29 cellular contexts compared by ENCODE assay signal in genomic region chr17:28449861-28450260, GRCh38. TPM values are rescaled to one million over a fixed set of nuclear protein-coding genes. Genes with fewer than 3 reads are reported as not detected.
DNase-seq lines count a peak whose midpoint lies in the region; ATAC-seq, FAIRE-seq and TF ChIP-seq lines count a peak whose summit lies in the region.
"Had no signal": no experiment of that assay in that cellular context is flagged by ENCODE, and none has a peak within 500 bp of the region (broad histone marks: within the 10 kb centered on the region; RNA-seq: fewer than 3 reads in every experiment).

No MANE protein-coding gene starts in this region.

- H3K9me3 ChIP-seq in HepG2 (ENCODE audit: low read length): no peaks in the 10 kb centered on the region
- H3K9me3 ChIP-seq in right lobe of liver: no peaks in the 10 kb centered on the region
- H3K9me3 ChIP-seq in K562 (replicated peaks; ENCODE audit: control insufficient read depth, insufficient read depth, low read depth, low read length): no peaks in the 10 kb centered on the region
- H3K9me3 ChIP-seq: BE2C had no signal

- H3K4me2 ChIP-seq in HepG2 (ENCODE audit: low read depth, low read length) (no peak overlapping the region), K562 (ENCODE audit: insufficient read depth, low read length) (no peak overlapping the region)
- H3K4me2 ChIP-seq: BLaER1 had no signal

- H2AFZ ChIP-seq in HepG2 (ENCODE audit: low read length) (no peak overlapping the region), K562 (ENCODE audit: low read depth, low read length) (no peak overlapping the region)

- ATAC-seq in HepG2: no peak
- no peak for ATAC-seq in right lobe of liver
- ATAC-seq in K562: no peak
- ATAC-seq: GM12878 had no signal

- H3K4me1 ChIP-seq in HepG2 (ENCODE audit: insufficient read depth, low read length) (no peaks in the 10 kb centered on the region), right lobe of liver (no peaks in the 10 kb centered on the region), K562 (replicated peaks in 1 of 2; ENCODE audit: control insufficient read depth in 2 of 2, insufficient read depth in 2 of 2, low read length in 2 of 2) (no peaks in the 10 kb centered on the region)
- H3K4me1 ChIP-seq: BE2C, BLaER1 had no signal

- TF ChIP-seq POLR2A in HepG2 (IDR thresholded peaks at IDR 0.05; ENCODE audit: insufficient read depth in 1 of 2, low read depth in 2 of 2, low read length in 2 of 2) (no peak), right lobe of liver (IDR thresholded peaks at IDR 0.05) (no peak), K562 (conservative IDR thresholded peaks at IDR 0.05) (no peak)

- POLR2A ChIA-PET in HepG2 (lab: Yijun Ruan, JAX): no interaction called here
- POLR2A ChIA-PET in K562 (lab: Yijun Ruan, JAX): interaction anchor here (0.6 to 0.7 kb wide), 2 partner anchors 12 to 332 kb away, joined by 3 read pairs; no protein-coding TSS in a partner anchor

- WGBS in HepG2 (ENCODE audit: low lambda C conversion rate): 26% methylated on average over 1 of the region's 1 CpG
- WGBS in right lobe of liver (ENCODE audit: insufficient coverage, low coverage, low lambda C conversion rate, missing lambda C conversion rate): 80% methylated on average over 1 of the region's 1 CpG
- 0% methylated on average over 1 of the region's 1 CpG for WGBS in K562 (ENCODE audit: insufficient coverage, low coverage, missing lambda C conversion rate)

- CTCF ChIA-PET in HepG2 (lab: Yijun Ruan, JAX; ENCODE audit: low intra/inter-chr PET ratio, low total read pairs): no interaction called here
- CTCF ChIA-PET in K562 (lab: Yijun Ruan, JAX; ENCODE audit: low intra/inter-chr PET ratio): no interaction called here

- H3K27me3 ChIP-seq in HepG2 (ENCODE audit: control insufficient read depth in 1 of 2, insufficient read depth in 2 of 2, low read length in 2 of 2) (no peaks in the 10 kb centered on the region; a peak in 1 of 5 replicates), right lobe of liver (no peaks in the 10 kb centered on the region), K562 (ENCODE audit: control insufficient read depth in 2 of 2, insufficient read depth in 2 of 2, low read length in 2 of 2) (peaks cover 9 to 10% of the 10 kb centered on the region in 2 experiments; a peak in 4 of 5 replicates)
- H3K27me3 ChIP-seq: BE2C, BLaER1 had no signal

- DNase-seq in HepG2 (ENCODE audit: low spot score) (no peak), right lobe of liver (no peak), K562 (ENCODE audit: extremely low read depth in 1 of 4, low spot score in 3 of 4) (no peak), foreskin melanocyte (no peak)
- DNase-seq: ACHN; BE2C; C1 segment of cervical spinal cord; CD4-positive, alpha-beta memory T cell; CD4-positive, CD25-positive, alpha-beta regulatory T cell; CD8-positive, alpha-beta memory T cell; COR-L47; DMS 273 treated with DMSO at 0.1 percent for 48 hours; DMS153; DMS53; DMS79; DND-41; EL; GDM1 had no signal

- no peak for TF ChIP-seq EP300 in HepG2 (IDR thresholded peaks at IDR 0.05; ENCODE audit: low read depth in 2 of 2, low read length in 2 of 2)
- no peak for TF ChIP-seq EP300 in HepG2 (CRISPR knock-in tag; IDR thresholded peaks at IDR 0.05; ENCODE audit: borderline replicate concordance)
- TF ChIP-seq EP300 in K562 (IDR thresholded peaks at IDR 0.05; ENCODE audit: low read length): no peak

- in situ Hi-C loops in HepG2 (cut with HindIII; ENCODE audit: extremely low pct_ligation_motif_present, low pct_unique_long_range_greater_than_20kb): no loop called here
- in situ Hi-C loops in K562 (cut with MboI): no loop called here

- no peaks in the 10 kb centered on the region for H3K9me1 ChIP-seq in K562 (ENCODE audit: control insufficient read depth, insufficient read depth, low read length)

- no peak overlapping the region for H3K27ac ChIP-seq in HepG2 (ENCODE audit: extremely low read length, insufficient read depth, low read length)
- no peak overlapping the region for H3K27ac ChIP-seq in right lobe of liver
- no peak overlapping the region for H3K27ac ChIP-seq in K562 (ENCODE audit: extremely low read depth, low read depth, low read length)
- H3K27ac ChIP-seq: 22Rv1, BLaER1 had no signal

- no peak for FAIRE-seq in HepG2 (lab: Jason Lieb, UNC)
- no peak for FAIRE-seq in K562 (lab: Jason Lieb, UNC)
- FAIRE-seq: GM12878, GM12892, GM18507 had no signal

- H3K4me3 ChIP-seq in HepG2 (replicated peaks in 1 of 3; ENCODE audit: insufficient read depth in 1 of 3, low read depth in 2 of 3, low read length in 3 of 3): no peak overlapping the region
- no peak overlapping the region for H3K4me3 ChIP-seq in right lobe of liver
- no peak overlapping the region for H3K4me3 ChIP-seq in K562
- H3K4me3 ChIP-seq: BLaER1, GM12878 had no signal

- H3K9ac ChIP-seq in HepG2 (ENCODE audit: insufficient read depth, low read depth, low read length) (no peak overlapping the region), K562 (ENCODE audit: insufficient read depth in 1 of 2, low read depth in 2 of 2, low read length in 2 of 2) (no peak overlapping the region)
- H3K9ac ChIP-seq: BLaER1 had no signal

- H3K79me2 ChIP-seq in HepG2 (ENCODE audit: insufficient read depth, low read length): no peaks in the 10 kb centered on the region
- no peaks in the 10 kb centered on the region for H3K79me2 ChIP-seq in K562 (ENCODE audit: control insufficient read depth, insufficient read depth, low read length)

- no peaks in the 10 kb centered on the region for H3K36me3 ChIP-seq in HepG2 (replicated peaks in 1 of 2; ENCODE audit: control insufficient read depth in 1 of 2, insufficient read depth in 2 of 2, low read length in 2 of 2)
- H3K36me3 ChIP-seq in right lobe of liver: no peaks in the 10 kb centered on the region
- H3K36me3 ChIP-seq in K562 (ENCODE audit: control insufficient read depth, insufficient read depth, low read length): no peaks in the 10 kb centered on the region
- H3K36me3 ChIP-seq: BE2C, BLaER1 had no signal

- TF ChIP-seq CTCF in HepG2 (CRISPR knock-in tag; IDR thresholded peaks at IDR 0.05) (no peak), right lobe of liver (IDR thresholded peaks at IDR 0.05) (no peak), K562 (IDR thresholded peaks at IDR 0.05 in 2 of 3, conservative IDR thresholded peaks at IDR 0.05 in 1 of 3; ENCODE audit: insufficient read depth in 2 of 3, low read depth in 1 of 3, low read length in 3 of 3) (no peak)

- BruUV-seq in HepG2 (replicated peaks; lab: Mats Ljungman, UMichigan) (no TSS peak), K562 (replicated peaks; lab: Mats Ljungman, UMichigan) (no TSS peak)

- intact Hi-C loops in HepG2 (cut with micrococcal nuclease; ENCODE audit: unreplicated experiment): no loop called here
- intact Hi-C loops in right lobe of liver (cut with DNase I): no loop called here
- intact Hi-C loops in K562 (cut with micrococcal nuclease): no loop called here

- no peaks in the 10 kb centered on the region for H4K20me1 ChIP-seq in HepG2 (ENCODE audit: insufficient read depth, low read length)
- no peaks in the 10 kb centered on the region for H4K20me1 ChIP-seq in K562 (replicated peaks; ENCODE audit: control insufficient read depth, insufficient read depth, low read length)
- H4K20me1 ChIP-seq: BLaER1 had no signal

- no peak for TF ChIP-seq RAD21 in HepG2 (CRISPR knock-in tag; IDR thresholded peaks at IDR 0.05)
- TF ChIP-seq RAD21 in K562 (CRISPR knock-in tag; conservative IDR thresholded peaks at IDR 0.05 in 1 of 2, IDR thresholded peaks at IDR 0.05 in 1 of 2): no peak

RNA-seq across cellular contexts. Expression of gene SLC13A2, which starts 23.6 kb away (rescaled TPM):
- not detected in 2 replicates for total RNA-seq in HepG2 (2016; rRNA removed; fragmentation: Illumina TruSeq; extraction: Trizol)
- total RNA-seq in HepG2 (2016; cell fraction: cytosol; rRNA removed; fragmentation: Illumina TruSeq; extraction: Trizol; ENCODE audit: low read depth): not detected in 2 replicates
- total RNA-seq in HepG2 (2016; cell fraction: insoluble cytoplasmic fraction; rRNA removed; fragmentation: Illumina TruSeq; extraction: Trizol): not detected in 2 replicates
- not detected in 2 replicates for total RNA-seq in HepG2 (2016; cell fraction: membrane; rRNA removed; fragmentation: Illumina TruSeq; extraction: Trizol)
- not detected in 2 replicates for total RNA-seq in HepG2 (2016; cell fraction: nucleus; rRNA removed; fragmentation: Illumina TruSeq; extraction: Trizol)
- polyA plus RNA-seq in HepG2 (2011; rRNA removed): 0.07 TPM in 1 of 2 replicates, not detected in the other
- not detected in 2 replicates for polyA plus RNA-seq in HepG2 (2011; cell fraction: cytosol; rRNA removed)
- not detected in 2 replicates for polyA plus RNA-seq in HepG2 (2011; cell fraction: nucleus; rRNA removed)
- polyA plus RNA-seq in HepG2 (2012): not detected in 2 replicates
- polyA plus RNA-seq in HepG2 (2016; cell fraction: cytosol; fragmentation: Illumina TruSeq; extraction: Trizol; ENCODE audit: low read depth): not detected in 2 replicates
- polyA plus RNA-seq in HepG2 (2016; cell fraction: insoluble cytoplasmic fraction; fragmentation: Illumina TruSeq; extraction: Trizol; ENCODE audit: low read depth): not detected in 2 replicates
- not detected in 2 replicates for polyA plus RNA-seq in HepG2 (2016; cell fraction: membrane; fragmentation: Illumina TruSeq; extraction: Trizol; ENCODE audit: low read depth)
- not detected in 2 replicates for polyA plus RNA-seq in HepG2 (2016; cell fraction: nucleus; fragmentation: Illumina TruSeq; extraction: Trizol; ENCODE audit: insufficient read depth, low read depth)
- not detected in 2 replicates for polyA minus RNA-seq in HepG2 (2011; rRNA and poly(A)+ RNA removed; ENCODE audit: low replicate concordance)
- not detected in 2 replicates for polyA minus RNA-seq in HepG2 (2011; cell fraction: cytosol; rRNA and poly(A)+ RNA removed)
- polyA minus RNA-seq in HepG2 (2011; cell fraction: nucleus; rRNA and poly(A)+ RNA removed): not detected in 2 replicates
- under 1 TPM; 0.09 to 0.49 (median 0.24) TPM for total RNA-seq in right lobe of liver
- not detected in 2 replicates for total RNA-seq in K562 (2011; cell fraction: chromatin; rRNA removed; ENCODE audit: low replicate concordance)
- total RNA-seq in K562 (2011; cell fraction: nucleolus; rRNA removed): not detected in 2 replicates
- not detected in 2 replicates for total RNA-seq in K562 (2011; cell fraction: nucleoplasm; rRNA removed)
- total RNA-seq in K562 (2014; rRNA removed): not detected in 2 replicates
- not detected in 2 replicates for total RNA-seq in K562 (2014; rRNA removed; fragmentation: Illumina TruSeq; extraction: Trizol)
- not detected in 2 replicates for total RNA-seq in K562 (2015; rRNA removed; fragmentation: Illumina TruSeq; extraction: Trizol)
- total RNA-seq in K562 (2021): 0.13 TPM in 1 of 2 replicates, not detected in the other
- not detected in 2 replicates for polyA plus RNA-seq in K562 (2011; rRNA removed)
- not detected in 2 replicates for polyA plus RNA-seq in K562 (2011; cell fraction: cytosol; rRNA removed)
- polyA plus RNA-seq in K562 (2011; cell fraction: nucleus; rRNA removed): not detected in 2 replicates
- polyA plus RNA-seq in K562 (2012): not detected in 2 replicates
- not detected in 2 replicates for polyA plus RNA-seq in K562 (2014; fragmentation: Illumina TruSeq; extraction: Trizol)
- polyA plus RNA-seq in K562 (2014; fragmentation: Nextera tagmentation; extraction: Ambion mirVana): not detected
- polyA plus RNA-seq in K562 (2014; rRNA removed): not detected in 2 replicates
- polyA minus RNA-seq in K562 (2011; rRNA and poly(A)+ RNA removed): not detected in 2 replicates
- not detected in 2 replicates for polyA minus RNA-seq in K562 (2011; cell fraction: cytosol; rRNA and poly(A)+ RNA removed)
- not detected in 2 replicates for polyA minus RNA-seq in K562 (2011; cell fraction: nucleus; rRNA and poly(A)+ RNA removed)
- total RNA-seq: A172; A673; CD4-positive, alpha-beta memory T cell; CD4-positive, CD25-positive, alpha-beta regulatory T cell; CD8-positive, alpha-beta memory T cell; Daoy; G401 had no signal
- polyA plus RNA-seq: AG04450; CD14-positive monocyte; CD4-positive, alpha-beta memory T cell; CD4-positive, CD25-positive, alpha-beta regulatory T cell; CD8-positive, alpha-beta memory T cell had no signal

RNA-seq across cellular contexts. Expression of gene SLC46A1, which starts 43.8 kb away (rescaled TPM):
- total RNA-seq in HepG2 (2016; rRNA removed; fragmentation: Illumina TruSeq; extraction: Trizol): 9.4 and 22.6 TPM in 2 replicates
- 3.5 and 5.4 TPM in 2 replicates for total RNA-seq in HepG2 (2016; cell fraction: cytosol; rRNA removed; fragmentation: Illumina TruSeq; extraction: Trizol; ENCODE audit: low read depth)
- total RNA-seq in HepG2 (2016; cell fraction: insoluble cytoplasmic fraction; rRNA removed; fragmentation: Illumina TruSeq; extraction: Trizol): 9.1 and 22.4 TPM in 2 replicates
- 5.8 and 10.3 TPM in 2 replicates for total RNA-seq in HepG2 (2016; cell fraction: membrane; rRNA removed; fragmentation: Illumina TruSeq; extraction: Trizol)
- 30.8 and 32.9 TPM in 2 replicates for total RNA-seq in HepG2 (2016; cell fraction: nucleus; rRNA removed; fragmentation: Illumina TruSeq; extraction: Trizol)
- 19.6 and 25.8 TPM in 2 replicates for polyA plus RNA-seq in HepG2 (2011; rRNA removed)
- polyA plus RNA-seq in HepG2 (2011; cell fraction: cytosol; rRNA removed): 12.7 and 13.7 TPM in 2 replicates
- polyA plus RNA-seq in HepG2 (2011; cell fraction: nucleus; rRNA removed): 30.3 and 37.6 TPM in 2 replicates
- polyA plus RNA-seq in HepG2 (2012): 14.5 and 20.5 TPM in 2 replicates
- polyA plus RNA-seq in HepG2 (2016; cell fraction: cytosol; fragmentation: Illumina TruSeq; extraction: Trizol; ENCODE audit: low read depth): 1.8 and 2.3 TPM in 2 replicates
- 9.0 and 9.7 TPM in 2 replicates for polyA plus RNA-seq in HepG2 (2016; cell fraction: insoluble cytoplasmic fraction; fragmentation: Illumina TruSeq; extraction: Trizol; ENCODE audit: low read depth)
- polyA plus RNA-seq in HepG2 (2016; cell fraction: membrane; fragmentation: Illumina TruSeq; extraction: Trizol; ENCODE audit: low read depth): 2.4 and 3.5 TPM in 2 replicates
- 37.8 and 44.2 TPM in 2 replicates for polyA plus RNA-seq in HepG2 (2016; cell fraction: nucleus; fragmentation: Illumina TruSeq; extraction: Trizol; ENCODE audit: insufficient read depth, low read depth)
- polyA minus RNA-seq in HepG2 (2011; rRNA and poly(A)+ RNA removed; ENCODE audit: low replicate concordance): 37.9 and 60.4 TPM in 2 replicates
- polyA minus RNA-seq in HepG2 (2011; cell fraction: cytosol; rRNA and poly(A)+ RNA removed): 16.3 and 22.3 TPM in 2 replicates
- 31.0 and 41.5 TPM in 2 replicates for polyA minus RNA-seq in HepG2 (2011; cell fraction: nucleus; rRNA and poly(A)+ RNA removed)
- total RNA-seq in right lobe of liver: 10 to 100 TPM; 22.1 to 44.6 (median 32.1) TPM
- total RNA-seq in K562 (2011; cell fraction: chromatin; rRNA removed; ENCODE audit: low replicate concordance): 18.4 and 42.1 TPM in 2 replicates
- total RNA-seq in K562 (2011; cell fraction: nucleolus; rRNA removed): 22.6 and 30.0 TPM in 2 replicates
- total RNA-seq in K562 (2011; cell fraction: nucleoplasm; rRNA removed): 26.1 and 28.6 TPM in 2 replicates
- 3.1 and 3.4 TPM in 2 replicates for total RNA-seq in K562 (2014; rRNA removed)
- total RNA-seq in K562 (2014; rRNA removed; fragmentation: Illumina TruSeq; extraction: Trizol): 1.8 and 3.1 TPM in 2 replicates
- total RNA-seq in K562 (2015; rRNA removed; fragmentation: Illumina TruSeq; extraction: Trizol): 2.4 and 3.1 TPM in 2 replicates
- 4.3 and 5.5 TPM in 2 replicates for total RNA-seq in K562 (2021)
- 2.4 and 4.0 TPM in 2 replicates for polyA plus RNA-seq in K562 (2011; rRNA removed)
- 2.7 and 5.5 TPM in 2 replicates for polyA plus RNA-seq in K562 (2011; cell fraction: cytosol; rRNA removed)
- polyA plus RNA-seq in K562 (2011; cell fraction: nucleus; rRNA removed): 7.8 and 15.8 TPM in 2 replicates
- polyA plus RNA-seq in K562 (2012): 2.4 and 2.9 TPM in 2 replicates
- 3.9 and 4.5 TPM in 2 replicates for polyA plus RNA-seq in K562 (2014; fragmentation: Illumina TruSeq; extraction: Trizol)
- under 1 TPM; 0.24 to 0.32 TPM for polyA plus RNA-seq in K562 (2014; fragmentation: Nextera tagmentation; extraction: Ambion mirVana)
- 2.6 TPM in 2 replicates for polyA plus RNA-seq in K562 (2014; rRNA removed)
- 7.2 and 11.6 TPM in 2 replicates for polyA minus RNA-seq in K562 (2011; rRNA and poly(A)+ RNA removed)
- polyA minus RNA-seq in K562 (2011; cell fraction: cytosol; rRNA and poly(A)+ RNA removed): 2.6 and 6.5 TPM in 2 replicates
- 13.5 and 15.0 TPM in 2 replicates for polyA minus RNA-seq in K562 (2011; cell fraction: nucleus; rRNA and poly(A)+ RNA removed)

RNA-seq across cellular contexts. Expression of gene FOXN1, which starts 56.3 kb away (rescaled TPM):
- total RNA-seq in HepG2 (2016; rRNA removed; fragmentation: Illumina TruSeq; extraction: Trizol) (not detected in 2 replicates), right lobe of liver (not detected), K562 (2014; rRNA removed) (not detected in 2 replicates), K562 (2014; rRNA removed; fragmentation: Illumina TruSeq; extraction: Trizol) (not detected in 2 replicates), K562 (2015; rRNA removed; fragmentation: Illumina TruSeq; extraction: Trizol) (not detected in 2 replicates), K562 (2021) (not detected in 2 replicates)
- total RNA-seq in HepG2 (2016; cell fraction: cytosol; rRNA removed; fragmentation: Illumina TruSeq; extraction: Trizol; ENCODE audit: low read depth): not detected in 2 replicates
- total RNA-seq in HepG2 (2016; cell fraction: insoluble cytoplasmic fraction; rRNA removed; fragmentation: Illumina TruSeq; extraction: Trizol): not detected in 2 replicates
- total RNA-seq in HepG2 (2016; cell fraction: membrane; rRNA removed; fragmentation: Illumina TruSeq; extraction: Trizol): not detected in 2 replicates
- total RNA-seq in HepG2 (2016; cell fraction: nucleus; rRNA removed; fragmentation: Illumina TruSeq; extraction: Trizol): not detected in 2 replicates
- polyA plus RNA-seq in HepG2 (2011; rRNA removed) (0.01 TPM in 1 of 2 replicates, not detected in the other), K562 (2011; rRNA removed) (not detected in 2 replicates), K562 (2014; fragmentation: Illumina TruSeq; extraction: Trizol) (not detected in 2 replicates), K562 (2014; fragmentation: Nextera tagmentation; extraction: Ambion mirVana) (not detected), K562 (2014; rRNA removed) (not detected in 2 replicates)
- not detected in 2 replicates for polyA plus RNA-seq in HepG2 (2011; cell fraction: cytosol; rRNA removed)
- polyA plus RNA-seq in HepG2 (2011; cell fraction: nucleus; rRNA removed): 0.10 TPM in 1 of 2 replicates, not detected in the other
- polyA plus RNA-seq in HepG2 (2012): 0.07 TPM in 1 of 2 replicates, not detected in the other
- polyA plus RNA-seq in HepG2 (2016; cell fraction: cytosol; fragmentation: Illumina TruSeq; extraction: Trizol; ENCODE audit: low read depth): not detected in 2 replicates
- polyA plus RNA-seq in HepG2 (2016; cell fraction: insoluble cytoplasmic fraction; fragmentation: Illumina TruSeq; extraction: Trizol; ENCODE audit: low read depth): not detected in 2 replicates
- not detected in 2 replicates for polyA plus RNA-seq in HepG2 (2016; cell fraction: membrane; fragmentation: Illumina TruSeq; extraction: Trizol; ENCODE audit: low read depth)
- polyA plus RNA-seq in HepG2 (2016; cell fraction: nucleus; fragmentation: Illumina TruSeq; extraction: Trizol; ENCODE audit: insufficient read depth, low read depth): not detected in 2 replicates
- polyA minus RNA-seq in HepG2 (2011; rRNA and poly(A)+ RNA removed; ENCODE audit: low replicate concordance): 0.30 TPM in 1 of 2 replicates, not detected in the other
- polyA minus RNA-seq in HepG2 (2011; cell fraction: cytosol; rRNA and poly(A)+ RNA removed): not detected in 2 replicates
- polyA minus RNA-seq in HepG2 (2011; cell fraction: nucleus; rRNA and poly(A)+ RNA removed): not detected in 2 replicates
- total RNA-seq in K562 (2011; cell fraction: chromatin; rRNA removed; ENCODE audit: low replicate concordance): not detected in 2 replicates
- not detected in 2 replicates for total RNA-seq in K562 (2011; cell fraction: nucleolus; rRNA removed)
- not detected in 2 replicates for total RNA-seq in K562 (2011; cell fraction: nucleoplasm; rRNA removed)
- not detected in 2 replicates for polyA plus RNA-seq in K562 (2011; cell fraction: cytosol; rRNA removed)
- polyA plus RNA-seq in K562 (2011; cell fraction: nucleus; rRNA removed): not detected in 2 replicates
- not detected in 2 replicates for polyA plus RNA-seq in K562 (2012)
- polyA minus RNA-seq in K562 (2011; rRNA and poly(A)+ RNA removed): not detected in 2 replicates
- not detected in 2 replicates for polyA minus RNA-seq in K562 (2011; cell fraction: cytosol; rRNA and poly(A)+ RNA removed)
- polyA minus RNA-seq in K562 (2011; cell fraction: nucleus; rRNA and poly(A)+ RNA removed): not detected in 2 replicates
- total RNA-seq: A172; A673; CD4-positive, alpha-beta memory T cell; CD4-positive, CD25-positive, alpha-beta regulatory T cell; CD8-positive, alpha-beta memory T cell; Daoy; G401; GM12878 had no signal
- polyA plus RNA-seq: AG04450; CD14-positive monocyte; CD4-positive, alpha-beta memory T cell; CD4-positive, CD25-positive, alpha-beta regulatory T cell; CD8-positive, alpha-beta memory T cell; GM12878 had no signal

Comparison
In these comparisons a context has a peak if more than half of its experiments do, and no peak if none do; other contexts are left out.
1. Of the 241 proteins assayed by ChIP-seq in both HepG2 and K562: peak only in HepG2: none; only in K562: MAFG; in both: MAFF and MAFK; in neither: 238.